Comparison of ENCODE assay signal across 8 cellular contexts in the genomic region with DNA sequence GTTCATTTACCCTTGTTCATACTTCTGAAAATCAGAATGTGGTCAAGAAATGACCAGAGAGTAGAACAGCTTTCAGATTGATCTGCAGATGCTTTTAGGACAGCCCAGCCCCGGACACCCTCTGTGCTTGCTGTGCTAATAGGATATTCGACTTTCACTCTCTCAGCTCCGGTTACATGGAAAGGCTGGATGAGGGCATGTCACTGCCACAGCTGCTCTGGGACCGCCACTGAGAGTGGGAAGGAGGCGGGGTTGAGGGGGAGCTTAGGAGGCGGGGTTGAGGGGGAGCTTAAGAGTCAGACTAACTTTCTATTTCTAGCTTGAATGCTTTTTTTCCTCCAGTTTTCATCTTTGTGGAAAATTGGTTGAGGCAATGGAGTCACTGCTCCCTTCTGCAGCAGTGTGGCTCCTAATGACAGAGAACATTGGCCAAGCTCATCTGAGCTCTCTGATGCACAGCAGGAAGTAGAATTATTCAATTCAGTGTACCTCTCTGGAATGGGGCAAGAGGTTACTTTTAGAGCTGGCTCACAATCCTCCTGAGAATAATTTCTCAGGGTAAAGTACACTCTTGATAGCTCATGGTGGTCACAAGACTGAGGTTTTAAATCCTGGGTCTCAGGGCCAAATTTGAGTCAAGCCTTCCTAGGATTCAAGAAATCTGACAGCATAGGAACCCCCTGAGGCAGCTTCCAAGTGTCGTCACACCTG.
A peak's percentile ranks its signal among the peaks of the same experiment; 100 is the strongest.
DNase-seq lines count a peak whose midpoint lies in the region; ATAC-seq and TF ChIP-seq lines count a peak whose summit lies in the region.

No MANE protein-coding gene starts in this region.

- DNase-seq in breast epithelium (ENCODE audit: low spot score in 2 of 2) = peak in 1 of 2 donors; percentile 34
- no peak for DNase-seq in MCF 10A (ENCODE audit: unreplicated experiment)
- DNase-seq in midbrain (lab: John Stamatoyannopoulos, UW) = peak; percentile 66
- peak; percentile 83 to 89 for DNase-seq in aorta
- DNase-seq in NCI-H1436 treated with DMSO at 0.1 percent for 48 hours (lab: John Stamatoyannopoulos, UW) = no peak

- BruUV-seq in MCF 10A (replicated peaks; lab: Mats Ljungman, UMichigan) = no TSS peak

- peaks cover under 1% of the 10 kb centered on the region for H3K4me1 Mint-ChIP-seq in MCF 10A (ENCODE audit: insufficient read depth, unreplicated experiment)

- H3K4me3 ChIP-seq in breast epithelium (peak overlapping the region in 1 of 3 donors; percentile 30), duodenal mucosa (ENCODE audit: low read depth in 1 of 2, low read length in 2 of 2) (peak overlapping the region; percentile 27 to 40), aorta (ENCODE audit: low read length in 2 of 2) (no peak overlapping the region)

- H3K27ac ChIP-seq in breast epithelium (peak overlapping the region; percentile 76 to 83), duodenal mucosa (ENCODE audit: low read depth, low read length) (peak overlapping the region; percentile 44), aorta (ENCODE audit: low read depth in 1 of 2, low read length in 2 of 2) (peak overlapping the region; percentile 81 to 90)

- H3K36me3 ChIP-seq in breast epithelium = no peaks in the 10 kb centered on the region
- H3K36me3 ChIP-seq in duodenal mucosa (ENCODE audit: control insufficient read depth in 1 of 2, insufficient read depth in 2 of 2, low read length in 2 of 2) = peaks cover 3 to 9% of the 10 kb centered on the region in 2 donors
- H3K36me3 ChIP-seq in aorta (ENCODE audit: control insufficient read depth in 1 of 2, insufficient read depth in 2 of 2, low read length in 1 of 2) = no peaks in the 10 kb centered on the region

- H3K4me3 Mint-ChIP-seq in MCF 10A (ENCODE audit: unreplicated experiment) = no peak overlapping the region

- peak overlapping the region; percentile 9 to 39 for H3K9ac ChIP-seq in duodenal mucosa (ENCODE audit: low read depth in 1 of 2, low read length in 2 of 2)

- H3K36me3 Mint-ChIP-seq in MCF 10A (ENCODE audit: insufficient read depth, unreplicated experiment) = peaks cover 50% of the 10 kb centered on the region

- intact Hi-C loops in breast epithelium (cut with DNase I; ENCODE audit: low total_unique reads) = no loop called here
- intact Hi-C loops in MCF 10A (cut with micrococcal nuclease) = no loop called here
- intact Hi-C loops in aorta (cut with DNase I) = loop anchor here in 1 of 2 donors (5.0 kb wide), 1 partner anchor 32 kb away; no protein-coding TSS in a partner anchor

- H3K9me3 ChIP-seq in breast epithelium (no peaks in the 10 kb centered on the region), duodenal mucosa (ENCODE audit: control insufficient read depth in 1 of 2, low read length in 2 of 2) (no peaks in the 10 kb centered on the region), aorta (ENCODE audit: control insufficient read depth, low read length) (no peaks in the 10 kb centered on the region)

- H3K27me3 ChIP-seq in breast epithelium = no peaks in the 10 kb centered on the region
- H3K27me3 ChIP-seq in duodenal mucosa (ENCODE audit: control insufficient read depth in 1 of 2, insufficient read depth in 2 of 2, low read length in 2 of 2) = no peaks in the 10 kb centered on the region
- no peaks in the 10 kb centered on the region for H3K27me3 ChIP-seq in aorta (ENCODE audit: control insufficient read depth in 1 of 2, insufficient read depth in 2 of 2, low read length in 1 of 2)

- no peak for TF ChIP-seq CTCF in breast epithelium (IDR thresholded peaks at IDR 0.05)
- TF ChIP-seq CTCF in MCF 10A (IDR thresholded peaks at IDR 0.05; ENCODE audit: unreplicated experiment) = no peak

- no peaks in the 10 kb centered on the region for H3K27me3 Mint-ChIP-seq in MCF 10A (ENCODE audit: insufficient read depth, unreplicated experiment)

- peak; percentile 83 for ATAC-seq in aorta (ENCODE audit: low FRiP score)
- ATAC-seq in GM21723 (IDR thresholded peaks at IDR 0.05; ENCODE audit: unreplicated experiment) = no peak
- no peak for ATAC-seq in HG02973 (IDR thresholded peaks at IDR 0.05; ENCODE audit: unreplicated experiment)

- no peak for TF ChIP-seq POLR2A in breast epithelium (IDR thresholded peaks at IDR 0.05)

- H3K4me1 ChIP-seq in breast epithelium (peaks cover 0 to 27% of the 10 kb centered on the region in 2 donors), duodenal mucosa (ENCODE audit: control insufficient read depth in 1 of 2, insufficient read depth in 2 of 2, low read length in 2 of 2) (peaks cover 39 to 48% of the 10 kb centered on the region in 2 donors), aorta (ENCODE audit: control insufficient read depth in 1 of 2, insufficient read depth in 2 of 2, low read length in 2 of 2) (peaks cover 8 to 9% of the 10 kb centered on the region in 2 donors)

- 4 to 7% methylated on average over 7 of the region's 7 CpGs for WGBS in aorta, 2 donors

- no peaks in the 10 kb centered on the region for H3K9me3 Mint-ChIP-seq in MCF 10A (ENCODE audit: unreplicated experiment)

- POLR2A ChIA-PET in MCF 10A (lab: Yijun Ruan, JAX) = interaction anchor here (0.6 to 2.5 kb wide), 4 partner anchors 9 to 64 kb away, joined by 3 to 12 read pairs (median 4); no protein-coding TSS in a partner anchor

- CTCF ChIA-PET in MCF 10A (lab: Yijun Ruan, JAX) = interaction anchor here (0.7 to 2.8 kb wide), 5 partner anchors 8 to 431 kb away, joined by 3 to 13 read pairs (median 3); no protein-coding TSS in a partner anchor

- H3K27ac Mint-ChIP-seq in MCF 10A (ENCODE audit: low read depth, unreplicated experiment) = no peak overlapping the region

Comparison
In these comparisons a context has a peak if more than half of its experiments do, and no peak if none do; other contexts are left out.
1. DNase-seq: peak in midbrain (single experiment) and aorta (2 of 2); none in MCF 10A (single experiment) and NCI-H1436 treated with DMSO at 0.1 percent for 48 hours (single experiment).
2. H3K4me3 ChIP-seq: peak in duodenal mucosa (2 of 2); none in aorta (0 of 2).
3. Peak in every context shown above with its lines, with median percentiles within 50 percentile points of each other: H3K27ac ChIP-seq.